In the genomic region with DNA sequence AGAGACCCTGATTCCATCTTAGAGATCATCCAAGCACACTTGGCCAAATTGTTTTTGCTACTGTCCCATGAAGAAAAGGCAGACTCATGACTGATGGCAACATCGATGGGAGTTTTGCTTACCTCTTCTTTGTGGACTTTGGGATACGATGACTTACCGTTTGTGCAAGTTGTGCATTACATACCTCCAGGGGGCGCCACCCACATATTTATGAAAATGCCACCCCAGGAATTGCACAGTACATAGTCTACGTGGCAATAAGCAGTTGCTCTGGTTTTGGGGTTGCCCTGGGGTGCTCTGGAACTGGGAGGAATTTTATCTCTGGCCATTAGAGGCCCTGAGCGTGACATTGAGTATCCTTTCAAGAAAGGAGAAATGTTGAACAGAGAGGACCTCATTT, we compare ENCODE assay signal across 8 cellular contexts.
DNase-seq lines count a peak whose midpoint lies in the region; ATAC-seq, FAIRE-seq and TF ChIP-seq lines count a peak whose summit lies in the region.
"Not testable (repeated sequence)": the region's sequence is repeated elsewhere in the genome, so short reads cannot be mapped to it uniquely, and the experiment has no call there.

No MANE protein-coding gene starts in this region.

- TF ChIP-seq CTCF in NB4 (IDR thresholded peaks at IDR 0.05; ENCODE audit: low read depth, low read length): peak; percentile 42
- TF ChIP-seq CTCF in spleen (IDR thresholded peaks at IDR 0.05 in 8 of 11, conservative IDR thresholded peaks at IDR 0.05 in 3 of 11): peak in 8 of 11 experiments; percentile 19 to 49 (median 36)
- TF ChIP-seq CTCF in thyroid gland (IDR thresholded peaks at IDR 0.05): peak in 4 of 6 experiments; percentile 20 to 54 (median 44)

- not testable (repeated sequence) for H3K4me3 Mint-ChIP-seq in central memory CD8-positive, alpha-beta T cell

- H3K4me1 ChIP-seq in spleen, thyroid gland: not testable (repeated sequence)

- not testable (repeated sequence) for H3K4me3 ChIP-seq in NB4 (ENCODE audit: low read depth, low read length); spleen; thyroid gland (replicated peaks in 1 of 3)

- H3K27me3 ChIP-seq in spleen (replicated peaks in 1 of 7); thyroid gland: not testable (repeated sequence)

- TF ChIP-seq POLR2A in NB4 (IDR thresholded peaks at IDR 0.05; ENCODE audit: extremely low read depth, insufficient read length); spleen (IDR thresholded peaks at IDR 0.05); thyroid gland (IDR thresholded peaks at IDR 0.05): not testable (repeated sequence)

- H3K27me3 Mint-ChIP-seq in central memory CD8-positive, alpha-beta T cell: peaks cover 40% of the 10 kb centered on the region

- not testable (repeated sequence) for H3K36me3 Mint-ChIP-seq in central memory CD8-positive, alpha-beta T cell (ENCODE audit: insufficient read depth)

- H3K9me3 ChIP-seq in spleen, thyroid gland: not testable (repeated sequence)

- H3K27ac Mint-ChIP-seq in central memory CD8-positive, alpha-beta T cell (ENCODE audit: low read depth): not testable (repeated sequence)

- ATAC-seq in central memory CD8-positive, alpha-beta T cell (replicated peaks; ENCODE audit: extremely low read depth, poor library complexity, severe bottlenecking): not testable (repeated sequence)

- intact Hi-C loops in spleen (cut with DNase I; ENCODE audit: low total_unique reads); thyroid gland (cut with DNase I): not testable (repeated sequence)

- not testable (repeated sequence) for H3K27ac ChIP-seq in spleen, thyroid gland

- peak; percentile 68 for DNase-seq in NB4 (ENCODE audit: low read depth)
- peak; percentile 17 for DNase-seq in SKM-1 (lab: John Stamatoyannopoulos, UW; ENCODE audit: unreplicated experiment)
- DNase-seq in activated CD8-positive, alpha-beta memory T cell treated with anti-CD3 and anti-CD28 coated beads, Interleukin-2, amount 50 U/mL, for 1 hour (ENCODE audit: extremely low read depth): peak; percentile 21
- peak; percentile 32 to 58 for DNase-seq in central memory CD8-positive, alpha-beta T cell (ENCODE audit: low spot score in 2 of 2)
- peak; percentile 8 for DNase-seq in kidney glomerular epithelial cell (lab: John Stamatoyannopoulos, UW)
- DNase-seq in spleen: not testable (repeated sequence)
- DNase-seq in thyroid gland: peak; percentile 72 to 73

- not testable (repeated sequence) for H3K9me3 Mint-ChIP-seq in central memory CD8-positive, alpha-beta T cell

- not testable (repeated sequence) for H3K36me3 ChIP-seq in spleen, thyroid gland

- FAIRE-seq in G401.6 (lab: Jason Lieb, UNC): peak; percentile 27

- 27 to 34% (median 30%) methylated on average over 6 of the region's 6 CpGs for WGBS in spleen, 5 donors
- 32 to 42% methylated on average over 6 of the region's 6 CpGs for WGBS in thyroid gland, 2 donors

- H3K4me1 Mint-ChIP-seq in central memory CD8-positive, alpha-beta T cell: not testable (repeated sequence)
